Comparison of ENCODE assay signal across 11 cellular contexts in the genomic region with DNA sequence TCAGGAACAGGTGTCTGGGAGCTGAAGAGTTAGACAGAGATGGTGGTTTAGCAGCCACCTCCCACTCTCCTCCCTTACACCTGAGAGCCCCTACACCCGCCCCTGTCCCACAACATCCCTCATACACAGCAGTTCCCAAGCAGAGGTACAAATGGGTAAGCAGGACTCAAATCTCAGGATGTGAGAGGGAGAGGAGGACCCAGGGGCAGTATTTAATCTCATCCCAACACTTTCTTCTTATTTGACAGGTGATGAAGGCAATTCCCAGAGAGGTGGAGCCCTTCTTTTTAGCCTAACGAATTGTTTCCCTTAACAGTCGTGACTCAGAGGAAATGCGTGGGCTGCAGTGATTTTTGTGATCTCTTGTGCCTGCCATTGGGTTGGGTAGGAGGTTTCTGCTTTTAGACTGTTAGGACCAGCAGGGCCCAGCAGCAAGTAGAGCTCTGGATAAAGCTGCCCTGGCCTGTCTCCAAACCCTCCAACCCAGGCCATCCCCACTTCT.
DNase-seq lines count a peak whose midpoint lies in the region; ATAC-seq, FAIRE-seq and TF ChIP-seq lines count a peak whose summit lies in the region.
"Had no signal": no experiment of that assay in that cellular context is flagged by ENCODE, and none has a peak within 500 bp of the region (broad histone marks: within the 10 kb centered on the region; RNA-seq: fewer than 3 reads in every experiment).

No MANE protein-coding gene starts in this region.

- POLR2A ChIA-PET in CD8-positive, alpha-beta T cell (lab: Charles Lee) = no interaction called here

- no peak overlapping the region for H3K4me3 ChIP-seq in CD8-positive, alpha-beta T cell (ENCODE audit: low read depth, low read length)
- H3K4me3 ChIP-seq: spleen had no signal

- peaks cover 21% of the 10 kb centered on the region for H3K4me1 Mint-ChIP-seq in CD8-positive, alpha-beta T cell (ENCODE audit: low read depth)

- H3K4me1 ChIP-seq in CD8-positive, alpha-beta T cell (ENCODE audit: insufficient read depth, low read length) = peaks cover 10% of the 10 kb centered on the region

- H3K27me3 Mint-ChIP-seq in CD8-positive, alpha-beta T cell (ENCODE audit: low read depth) = peaks cover 5% of the 10 kb centered on the region

- FAIRE-seq in GM18507 (lab: Jason Lieb, UNC) = peak; percentile 33
- FAIRE-seq in RCC 7860 (lab: Jason Lieb, UNC) = no peak

- no peak for ATAC-seq in CD8-positive, alpha-beta T cell
- no peak for ATAC-seq in HG03139 (IDR thresholded peaks at IDR 0.05; ENCODE audit: unreplicated experiment)

- no peaks in the 10 kb centered on the region for H3K36me3 ChIP-seq in CD8-positive, alpha-beta T cell (ENCODE audit: insufficient read depth, low read length)
- H3K36me3 ChIP-seq: spleen had no signal

- DNase-seq in GM18507 (ENCODE audit: extremely low spot score, insufficient read length, low read depth) (no peak), RPMI7951 (ENCODE audit: low read depth) (peak; percentile 77), caudate nucleus (lab: John Stamatoyannopoulos, UW) (peak in 39 of 61 donors; percentile 6 to 91 (median 48)), GM03348 (ENCODE audit: low spot score) (no peak), RCC 7860 (ENCODE audit: low spot score) (no peak)
- DNase-seq in stimulated activated CD4-positive, alpha-beta T cell treated with anti-CD3 and anti-CD28 coated beads, Interleukin-2, amount 100 ng/mL, for 48 hours = peak; percentile 55 to 56
- DNase-seq in CD8-positive, alpha-beta T cell = no peak
- DNase-seq: NCI-H2171, SHP77 treated with DMSO at 0.1 percent for 48 hours, spleen had no signal

- no peak overlapping the region for H3K4me3 Mint-ChIP-seq in CD8-positive, alpha-beta T cell

- CTCF ChIA-PET in CD8-positive, alpha-beta T cell (lab: Charles Lee) = no interaction called here

- H3K27ac ChIP-seq in caudate nucleus (ENCODE audit: low read depth, low read length) = no peak overlapping the region
- H3K27ac ChIP-seq in CD8-positive, alpha-beta T cell (ENCODE audit: low read depth, low read length) = no peak overlapping the region

- no peaks in the 10 kb centered on the region for H3K9me3 ChIP-seq in CD8-positive, alpha-beta T cell (ENCODE audit: low read length)
- H3K9me3 ChIP-seq: spleen had no signal

- no peaks in the 10 kb centered on the region for H3K9me3 Mint-ChIP-seq in CD8-positive, alpha-beta T cell

- intact Hi-C loops in CD8-positive, alpha-beta T cell (cut with DNase I, micrococcal nuclease) = no loop called here

- no peaks in the 10 kb centered on the region for H3K36me3 Mint-ChIP-seq in CD8-positive, alpha-beta T cell

- H3K27me3 ChIP-seq in CD8-positive, alpha-beta T cell (ENCODE audit: insufficient read depth, low read length) = no peaks in the 10 kb centered on the region

- no peak for TF ChIP-seq CTCF in CD8-positive, alpha-beta T cell (IDR thresholded peaks at IDR 0.05)

- no peak overlapping the region for H3K27ac Mint-ChIP-seq in CD8-positive, alpha-beta T cell

Comparison
In these comparisons a context has a peak if more than half of its experiments do, and no peak if none do; other contexts are left out.
1. DNase-seq: peak in RPMI7951 (single experiment), caudate nucleus (39 of 61) and stimulated activated CD4-positive, alpha-beta T cell treated with anti-CD3 and anti-CD28 coated beads, Interleukin-2, amount 100 ng/mL, for 48 hours (2 of 2); none in GM18507 (single experiment), GM03348 (single experiment), RCC 7860 (single experiment) and CD8-positive, alpha-beta T cell (0 of 7).